Comparison of ENCODE assay signal across 8 cellular contexts in the genomic region with DNA sequence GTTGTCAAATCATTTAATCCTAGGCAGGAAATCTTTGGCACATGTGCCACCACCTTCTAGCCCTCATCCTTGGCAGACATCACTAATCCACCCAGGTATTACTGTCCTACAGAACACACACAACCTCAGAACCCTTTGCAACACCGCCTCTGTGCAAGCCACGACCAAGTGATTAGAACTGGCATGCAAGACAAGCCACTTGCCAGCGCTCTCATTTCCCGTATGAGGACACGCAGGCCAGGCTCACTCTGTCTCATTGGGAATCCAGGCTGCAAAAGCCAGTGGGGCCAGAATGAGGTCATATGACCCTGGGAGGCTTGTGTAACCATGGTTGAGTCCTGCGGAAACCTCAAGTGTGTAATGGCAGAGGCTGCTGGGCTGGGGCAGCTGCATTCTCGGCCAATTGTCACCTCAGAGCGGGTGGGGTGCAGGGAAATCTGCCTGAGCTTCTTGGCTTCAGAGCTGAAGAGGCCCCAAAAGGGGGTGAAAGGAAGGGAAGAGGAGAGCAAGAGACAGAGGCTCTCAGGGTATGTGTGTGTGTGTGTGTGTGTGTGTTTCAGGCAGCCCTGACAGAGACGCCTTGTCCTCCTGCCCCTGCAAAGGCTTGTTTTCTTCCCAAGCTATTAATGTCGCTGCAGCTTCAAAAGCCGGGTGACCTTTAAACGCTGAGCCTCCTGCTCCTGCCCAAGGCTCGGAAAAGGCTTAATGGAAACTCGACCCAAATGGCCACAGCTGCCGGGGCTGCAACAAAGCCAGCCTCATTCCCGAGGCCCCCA. TPM values are rescaled to one million over a fixed set of nuclear protein-coding genes. Genes with fewer than 3 reads are reported as not detected.
A peak's percentile ranks its signal among the peaks of the same experiment; 100 is the strongest.
DNase-seq lines count a peak whose midpoint lies in the region; ATAC-seq and TF ChIP-seq lines count a peak whose summit lies in the region.

No MANE protein-coding gene starts in this region.

- no peaks in the 10 kb centered on the region for H3K9me3 Mint-ChIP-seq in endodermal cell

- no peaks in the 10 kb centered on the region for H3K27me3 Mint-ChIP-seq in endodermal cell (ENCODE audit: insufficient read depth)

- 50 to 56% methylated on average over 14 to 16 of the region's 16 CpGs for WGBS in endodermal cell (ENCODE audit: insufficient coverage in 1 of 2, insufficient read length in 1 of 2), 2 experiments
- WGBS in suprapubic skin: 9% methylated on average over 10 of the region's 16 CpGs

- H3K4me3 ChIP-seq in RWPE2 (ENCODE audit: severe bottlenecking): no peak overlapping the region
- H3K4me3 ChIP-seq in endodermal cell (ENCODE audit: low read length): no peak overlapping the region
- peak overlapping the region; percentile 28 for H3K4me3 ChIP-seq in suprapubic skin

- no peak for TF ChIP-seq EP300 in suprapubic skin (IDR thresholded peaks at IDR 0.05)

- no peak for TF ChIP-seq POLR2A in suprapubic skin (IDR thresholded peaks at IDR 0.05)

- peak overlapping the region; percentile 86 for H3K27ac ChIP-seq in RWPE2 (ENCODE audit: poor library complexity, severe bottlenecking)
- peak overlapping the region; percentile 98 for H3K27ac ChIP-seq in endodermal cell (ENCODE audit: low read depth, low read length)
- H3K27ac ChIP-seq in suprapubic skin: peak overlapping the region; percentile 92

- H3K4me1 ChIP-seq in RWPE2 (ENCODE audit: insufficient read depth, poor library complexity, severe bottlenecking) (peaks cover 36% of the 10 kb centered on the region), endodermal cell (ENCODE audit: control insufficient read depth, insufficient read depth, low read length) (peaks cover 11% of the 10 kb centered on the region), suprapubic skin (peaks cover 78% of the 10 kb centered on the region)

- peak overlapping the region; percentile 33 for H3K9ac ChIP-seq in endodermal cell (ENCODE audit: extremely low read depth, low read length, poor library complexity, severe bottlenecking)

- peak; percentile 97 for DNase-seq in AG08395 (ENCODE audit: low spot score)
- peak; percentile 88 for DNase-seq in HPDE6-E6E7 (ENCODE audit: extremely low spot score)
- peak; percentile 89 for DNase-seq in RWPE2 (ENCODE audit: low spot score)
- peak; percentile 97 for DNase-seq in endodermal cell
- peak; percentile 72 to 96 for DNase-seq in lung microvascular endothelial cell (ENCODE audit: low read depth in 2 of 2)
- peak; percentile 95 for DNase-seq in suprapubic skin (ENCODE audit: low spot score in 2 of 2)
- no peak for DNase-seq in RPMI8226

- no peak overlapping the region for H3K4me3 Mint-ChIP-seq in endodermal cell

- H3K36me3 ChIP-seq in RWPE2 (ENCODE audit: low read depth) (no peaks in the 10 kb centered on the region), endodermal cell (ENCODE audit: control insufficient read depth, insufficient read depth, low read length) (no peaks in the 10 kb centered on the region), suprapubic skin (no peaks in the 10 kb centered on the region)

- peaks cover 15% of the 10 kb centered on the region for H3K4me1 Mint-ChIP-seq in endodermal cell

- H3K9me3 ChIP-seq in RWPE2 (ENCODE audit: severe bottlenecking): no peaks in the 10 kb centered on the region
- H3K9me3 ChIP-seq in endodermal cell (ENCODE audit: control insufficient read depth, low read length): no peaks in the 10 kb centered on the region
- H3K9me3 ChIP-seq in suprapubic skin: no peaks in the 10 kb centered on the region

- ATAC-seq in RWPE2 (ENCODE audit: low read depth): peak; percentile 69
- no peak for ATAC-seq in GM21529 (IDR thresholded peaks at IDR 0.05; ENCODE audit: unreplicated experiment)

- TF ChIP-seq CTCF in RWPE2 (IDR thresholded peaks at IDR 0.05; ENCODE audit: poor library complexity, severe bottlenecking) (peak; percentile 60), endodermal cell (conservative IDR thresholded peaks at IDR 0.05) (no peak), suprapubic skin (IDR thresholded peaks at IDR 0.05) (no peak)

- no peaks in the 10 kb centered on the region for H3K27me3 ChIP-seq in RWPE2 (ENCODE audit: insufficient read depth, poor library complexity, severe bottlenecking)
- no peaks in the 10 kb centered on the region for H3K27me3 ChIP-seq in endodermal cell (ENCODE audit: control insufficient read depth, insufficient read depth, low read length, poor library complexity, severe bottlenecking)
- no peaks in the 10 kb centered on the region for H3K27me3 ChIP-seq in suprapubic skin

- H3K36me3 Mint-ChIP-seq in endodermal cell (ENCODE audit: low read depth): no peaks in the 10 kb centered on the region

- H3K27ac Mint-ChIP-seq in endodermal cell: peak overlapping the region; percentile 97

RNA-seq across cellular contexts. Expression of gene MRPS23, which starts 43.2 kb away (rescaled TPM):
- total RNA-seq in endodermal cell: 10 to 100 TPM; 43.9 to 49.2 TPM
- 40.1 TPM for polyA plus RNA-seq in endodermal cell (2013, experiment 1 of 2)
- polyA plus RNA-seq in endodermal cell (2013, experiment 2 of 2): 41.1 TPM
- total RNA-seq in lung microvascular endothelial cell: 22.0 and 24.0 TPM in 2 replicates
- total RNA-seq in suprapubic skin: 10 to 100 TPM in 3 of 4 donors, 1 to 10 TPM in 1; 7.4 to 15.2 (median 12.5) TPM
